Comparison of ENCODE assay signal across 14 cellular contexts in genomic region chr4:41124916-41125548, GRCh38.
DNase-seq lines count a peak whose midpoint lies in the region; ATAC-seq, FAIRE-seq and TF ChIP-seq lines count a peak whose summit lies in the region.
"Had no signal": no experiment of that assay in that cellular context is flagged by ENCODE, and none has a peak within 500 bp of the region (broad histone marks: within the 10 kb centered on the region; RNA-seq: fewer than 3 reads in every experiment).

No MANE protein-coding gene starts in this region.

- WGBS in mesendoderm (ENCODE audit: extremely low coverage, insufficient coverage, low lambda C conversion rate) = 100% methylated on average over 1 of the region's 3 CpGs

- H3K36me3 Mint-ChIP-seq in chondrocyte (ENCODE audit: low read depth) = peaks cover 4% of the 10 kb centered on the region
- H3K36me3 Mint-ChIP-seq in activated T-helper 1 cell treated with anti-CD3 and anti-CD28 coated beads, Interleukin-12 subunit alpha, Interleukin-12 subunit beta, Interleukin-2, Interleukin-4 antibody, amounts not matched to agents 30 ng/mL and 10 ng/mL and 1 ng/mL, durations not matched to agents 14 hours and 24 hours and 36 hours (ENCODE audit: low read depth) = no peaks in the 10 kb centered on the region

- H3K4me3 Mint-ChIP-seq in chondrocyte (ENCODE audit: unreplicated experiment) = no peak overlapping the region
- no peak overlapping the region for H3K4me3 Mint-ChIP-seq in activated T-helper 1 cell treated with anti-CD3 and anti-CD28 coated beads, Interleukin-12 subunit alpha, Interleukin-12 subunit beta, Interleukin-2, Interleukin-4 antibody, amounts not matched to agents 30 ng/mL and 10 ng/mL and 1 ng/mL, durations not matched to agents 14 hours and 24 hours and 36 hours
- H3K4me3 Mint-ChIP-seq: activated T-cell treated with anti-CD3 and anti-CD28 coated beads, Interleukin-2, amount 50 U/mL, for 72 hours; T-helper 2 cell treated with Interferon-gamma antibody and Interleukin-4, amounts not matched to agents 5 μg/mL and 100 μg/mL, for 36 hours had no signal

- intact Hi-C loops in activated T-helper 1 cell treated with anti-CD3 and anti-CD28 coated beads, Interleukin-12 subunit alpha, Interleukin-12 subunit beta, Interleukin-2, Interleukin-4 antibody, amounts not matched to agents 30 ng/mL and 10 ng/mL and 1 ng/mL, durations not matched to agents 14 hours and 24 hours and 36 hours (cut with micrococcal nuclease) = no loop called here

- H4K8ac ChIP-seq in mesendoderm (ENCODE audit: low read depth, low read length) = no peak overlapping the region

- peak overlapping the region; percentile 49 for H3K27ac ChIP-seq in mesendoderm (ENCODE audit: low read depth, low read length)
- H3K27ac ChIP-seq: HL-60 had no signal

- no peaks in the 10 kb centered on the region for H3K79me1 ChIP-seq in mesendoderm (ENCODE audit: low read length)

- H4K5ac ChIP-seq in mesendoderm (ENCODE audit: low read length) = no peak overlapping the region

- FAIRE-seq in urothelium cell line (lab: Jason Lieb, UNC) = no peak

- peak overlapping the region; percentile 16 for H2AK5ac ChIP-seq in mesendoderm (ENCODE audit: low read length)

- H3K56ac ChIP-seq in mesendoderm (ENCODE audit: low read length) = no peak overlapping the region

- no peak overlapping the region for H2BK120ac ChIP-seq in mesendoderm (ENCODE audit: low read depth, low read length)

- H3K79me2 ChIP-seq in mesendoderm (ENCODE audit: control insufficient read depth, insufficient read depth, low read length) = no peaks in the 10 kb centered on the region

- H3K4ac ChIP-seq in mesendoderm (ENCODE audit: low read depth, low read length) = no peak overlapping the region

- H3K27me3 Mint-ChIP-seq in chondrocyte (ENCODE audit: low read depth) = no peaks in the 10 kb centered on the region
- H3K27me3 Mint-ChIP-seq in activated T-helper 1 cell treated with anti-CD3 and anti-CD28 coated beads, Interleukin-12 subunit alpha, Interleukin-12 subunit beta, Interleukin-2, Interleukin-4 antibody, amounts not matched to agents 30 ng/mL and 10 ng/mL and 1 ng/mL, durations not matched to agents 14 hours and 24 hours and 36 hours (ENCODE audit: insufficient read depth) = no peaks in the 10 kb centered on the region

- no peak overlapping the region for H2BK5ac ChIP-seq in mesendoderm (ENCODE audit: low read length)

- H3K4me3 ChIP-seq in mesendoderm (ENCODE audit: low read length) = no peak overlapping the region

- H3K27ac Mint-ChIP-seq in chondrocyte (ENCODE audit: unreplicated experiment) = peak overlapping the region; percentile 83
- H3K27ac Mint-ChIP-seq in activated T-helper 1 cell treated with anti-CD3 and anti-CD28 coated beads, Interleukin-12 subunit alpha, Interleukin-12 subunit beta, Interleukin-2, Interleukin-4 antibody, amounts not matched to agents 30 ng/mL and 10 ng/mL and 1 ng/mL, durations not matched to agents 14 hours and 24 hours and 36 hours = no peak overlapping the region
- H3K27ac Mint-ChIP-seq: activated T-cell treated with anti-CD3 and anti-CD28 coated beads, Interleukin-2, amount 50 U/mL, for 72 hours; T-helper 2 cell treated with Interferon-gamma antibody and Interleukin-4, amounts not matched to agents 5 μg/mL and 100 μg/mL, for 36 hours had no signal

- no peak for TF ChIP-seq CTCF in chondrocyte (IDR thresholded peaks at IDR 0.05)

- peaks cover 2% of the 10 kb centered on the region for H3K4me1 ChIP-seq in mesendoderm (ENCODE audit: control insufficient read depth, low read depth, low read length)

- H3K9ac ChIP-seq in mesendoderm (ENCODE audit: low read length) = no peak overlapping the region

- H3K9me3 Mint-ChIP-seq in chondrocyte (ENCODE audit: low read depth) = peaks cover 6% of the 10 kb centered on the region
- H3K9me3 Mint-ChIP-seq in activated T-helper 1 cell treated with anti-CD3 and anti-CD28 coated beads, Interleukin-12 subunit alpha, Interleukin-12 subunit beta, Interleukin-2, Interleukin-4 antibody, amounts not matched to agents 30 ng/mL and 10 ng/mL and 1 ng/mL, durations not matched to agents 14 hours and 24 hours and 36 hours = no peaks in the 10 kb centered on the region
- H3K9me3 Mint-ChIP-seq: activated T-cell treated with anti-CD3 and anti-CD28 coated beads, Interleukin-2, amount 50 U/mL, for 72 hours; T-helper 2 cell treated with Interferon-gamma antibody and Interleukin-4, amounts not matched to agents 5 μg/mL and 100 μg/mL, for 36 hours had no signal

- peak; percentile 27 for DNase-seq in HuH-7 (ENCODE audit: low spot score)
- DNase-seq in chondrocyte (ENCODE audit: low spot score) = no peak
- peak; percentile 86 for DNase-seq in mesendoderm
- peak; percentile 78 for DNase-seq in urothelium cell line (ENCODE audit: low spot score)
- DNase-seq in activated T-helper 1 cell treated with anti-CD3 and anti-CD28 coated beads, Interleukin-12 subunit alpha, Interleukin-12 subunit beta, Interleukin-2, Interleukin-4 antibody, amounts not matched to agents 30 ng/mL and 10 ng/mL and 1 ng/mL, durations not matched to agents 14 hours and 24 hours and 36 hours (ENCODE audit: low spot score) = no peak
- DNase-seq: activated CD4-positive, alpha-beta T cell treated with anti-CD3 and anti-CD28 coated beads, Interleukin-2, amount 50 U/mL, for 4 hours; activated T-cell treated with anti-CD3 and anti-CD28 coated beads, Interleukin-2, amount 50 U/mL, for 72 hours; amygdala; dermis blood vessel endothelial cell; NCI-H2029 treated with DMSO at 0.1 percent for 48 hours had no signal

- H3K18ac ChIP-seq in mesendoderm (ENCODE audit: low read length) = no peak overlapping the region

- H3K36me3 ChIP-seq in mesendoderm (ENCODE audit: control insufficient read depth, insufficient read depth, low read length) = no peaks in the 10 kb centered on the region

- H3K4me2 ChIP-seq in mesendoderm (ENCODE audit: low read length) = no peak overlapping the region

- peaks cover 74% of the 10 kb centered on the region for H3K4me1 Mint-ChIP-seq in chondrocyte (ENCODE audit: low read depth)
- no peaks in the 10 kb centered on the region for H3K4me1 Mint-ChIP-seq in activated T-helper 1 cell treated with anti-CD3 and anti-CD28 coated beads, Interleukin-12 subunit alpha, Interleukin-12 subunit beta, Interleukin-2, Interleukin-4 antibody, amounts not matched to agents 30 ng/mL and 10 ng/mL and 1 ng/mL, durations not matched to agents 14 hours and 24 hours and 36 hours (ENCODE audit: low read depth)

- no peaks in the 10 kb centered on the region for H3K27me3 ChIP-seq in mesendoderm (ENCODE audit: insufficient read depth, low read length, poor library complexity)

- H2BK15ac ChIP-seq in mesendoderm (replicated peaks; ENCODE audit: low read depth) = no peak overlapping the region

- ATAC-seq in GM18868 (IDR thresholded peaks at IDR 0.05; ENCODE audit: unreplicated experiment) (no peak), HG02759 (IDR thresholded peaks at IDR 0.05; ENCODE audit: unreplicated experiment) (no peak)
- ATAC-seq: activated T-cell treated with anti-CD3 and anti-CD28 coated beads, Interleukin-2, amount 50 U/mL, for 72 hours had no signal

- no peak overlapping the region for H3K23ac ChIP-seq in mesendoderm (ENCODE audit: low read length)

Comparison
In these comparisons a context has a peak if more than half of its experiments do, and no peak if none do; other contexts are left out.
1. DNase-seq: peak in HuH-7 (single experiment), mesendoderm (single experiment) and urothelium cell line (single experiment); none in chondrocyte (single experiment) and activated T-helper 1 cell treated with anti-CD3 and anti-CD28 coated beads, Interleukin-12 subunit alpha, Interleukin-12 subunit beta, Interleukin-2, Interleukin-4 antibody, amounts not matched to agents 30 ng/mL and 10 ng/mL and 1 ng/mL, durations not matched to agents 14 hours and 24 hours and 36 hours (single experiment).